In genomic region chr12:109052415-109053323, GRCh38 we compare ENCODE assay signal across 8 cellular contexts. TPM values are rescaled to one million over a fixed set of nuclear protein-coding genes. Genes with fewer than 3 reads are reported as not detected.
DNase-seq lines count a peak whose midpoint lies in the region; ATAC-seq and TF ChIP-seq lines count a peak whose summit lies in the region.

A gene with protein sequence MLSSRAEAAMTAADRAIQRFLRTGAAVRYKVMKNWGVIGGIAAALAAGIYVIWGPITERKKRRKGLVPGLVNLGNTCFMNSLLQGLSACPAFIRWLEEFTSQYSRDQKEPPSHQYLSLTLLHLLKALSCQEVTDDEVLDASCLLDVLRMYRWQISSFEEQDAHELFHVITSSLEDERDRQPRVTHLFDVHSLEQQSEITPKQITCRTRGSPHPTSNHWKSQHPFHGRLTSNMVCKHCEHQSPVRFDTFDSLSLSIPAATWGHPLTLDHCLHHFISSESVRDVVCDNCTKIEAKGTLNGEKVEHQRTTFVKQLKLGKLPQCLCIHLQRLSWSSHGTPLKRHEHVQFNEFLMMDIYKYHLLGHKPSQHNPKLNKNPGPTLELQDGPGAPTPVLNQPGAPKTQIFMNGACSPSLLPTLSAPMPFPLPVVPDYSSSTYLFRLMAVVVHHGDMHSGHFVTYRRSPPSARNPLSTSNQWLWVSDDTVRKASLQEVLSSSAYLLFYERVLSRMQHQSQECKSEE (plus strand): TSS chr12:109052576. CDS start chr12:109052679, 103 bp downstream.

- H3K36me3 ChIP-seq in GM23248 (ENCODE audit: low read depth) (no peaks in the 10 kb centered on the region), Karpas-422 (ENCODE audit: insufficient read depth, low read length) (no peaks in the 10 kb centered on the region)

- peak within 1 kb of the TSS; percentile 97 for H3K4me3 Mint-ChIP-seq in nephron progenitor cell

- peaks cover 12% of the 10 kb centered on the region; the same call in 1 of the 2 replicates for H3K4me1 ChIP-seq in GM23248 (ENCODE audit: insufficient read depth)
- peaks cover 14% of the 10 kb centered on the region for H3K4me1 ChIP-seq in Karpas-422 (ENCODE audit: low read length)

- H3K9me3 ChIP-seq in GM23248 (ENCODE audit: low read depth): no peaks in the 10 kb centered on the region
- no peaks in the 10 kb centered on the region for H3K9me3 ChIP-seq in Karpas-422 (ENCODE audit: low read length)

- H3K79me2 ChIP-seq in GM23248 (ENCODE audit: insufficient read depth) (peaks cover 22% of the 10 kb centered on the region), Karpas-422 (ENCODE audit: low read length) (peaks cover 23% of the 10 kb centered on the region)

- H3K27ac Mint-ChIP-seq in nephron progenitor cell: peak within 1 kb of the TSS; percentile 94

- H3F3A ChIP-seq in GM23248 (ENCODE audit: insufficient read depth): no peaks in the 10 kb centered on the region

- H4K20me1 ChIP-seq in GM23248 (ENCODE audit: insufficient read depth): no peaks in the 10 kb centered on the region
- no peaks in the 10 kb centered on the region for H4K20me1 ChIP-seq in Karpas-422 (ENCODE audit: insufficient read depth, low read depth, low read length)

- no peak for TF ChIP-seq CTCF in nephron progenitor cell (IDR thresholded peaks at IDR 0.05)

- H3K9me3 Mint-ChIP-seq in nephron progenitor cell: no peaks in the 10 kb centered on the region

- H3K4me3 ChIP-seq in GM23248 (peak within 1 kb of the TSS; percentile 92), Karpas-422 (ENCODE audit: low read length) (peak within 1 kb of the TSS; percentile 76)

- H2AFZ ChIP-seq in GM23248 (peak within 1 kb of the TSS; percentile 100), Karpas-422 (ENCODE audit: low read length) (peak within 1 kb of the TSS; percentile 94)

- H3K9ac ChIP-seq in GM23248 (peak within 1 kb of the TSS; percentile 88), Karpas-422 (ENCODE audit: low read length) (peak within 1 kb of the TSS; percentile 85)

- H3K27me3 Mint-ChIP-seq in nephron progenitor cell (ENCODE audit: low read depth, poor library complexity): peaks cover 7% of the 10 kb centered on the region

- ATAC-seq in stimulated activated naive CD8-positive, alpha-beta T cell treated with anti-CD3 and anti-CD28 coated beads, Interleukin-15, Interleukin-2, amounts not matched to agents 100 U/mL and 50 U/mL, for 24 hours: peak; percentile 85

- 1% methylated on average over 45 to 60 of the region's 61 CpGs for WGBS in GM23248 (ENCODE audit: low coverage in 1 of 2, low lambda C conversion rate in 2 of 2, missing lambda C conversion rate in 2 of 2), 2 experiments

- H3K4me1 Mint-ChIP-seq in nephron progenitor cell: peaks cover 24% of the 10 kb centered on the region

- H3K36me3 Mint-ChIP-seq in nephron progenitor cell (ENCODE audit: low read depth): peaks cover 9% of the 10 kb centered on the region

- DNase-seq in EH (ENCODE audit: low read depth) (peak; percentile 80), GM23248 (peak; percentile 89), Karpas-422 (peak; percentile 96), RPMI8226 (peak; percentile 92), fibroblast of the conjunctiva (ENCODE audit: low read depth) (peak; percentile 63), nephron progenitor cell (peak; percentile 91)
- peak; percentile 75 for DNase-seq in activated effector memory CD4-positive, alpha-beta T cell treated with Interleukin-2 at 50 U/mL for 16 hours
- DNase-seq in stimulated activated naive CD8-positive, alpha-beta T cell treated with anti-CD3 and anti-CD28 coated beads, Interleukin-15, Interleukin-2, amounts not matched to agents 100 U/mL and 50 U/mL, for 24 hours: peak; percentile 88

- H3K27me3 ChIP-seq in GM23248 (replicated peaks; ENCODE audit: insufficient read depth): no peaks in the 10 kb centered on the region
- no peaks in the 10 kb centered on the region for H3K27me3 ChIP-seq in Karpas-422 (ENCODE audit: low read length)

- in situ Hi-C loops in GM23248 (cut with MboI): no loop called here

- H3K27ac ChIP-seq in GM23248: no peak within 1 kb of the TSS
- H3K27ac ChIP-seq in Karpas-422 (ENCODE audit: low read length): peak within 1 kb of the TSS; percentile 47

- H3K9me2 ChIP-seq in GM23248 (ENCODE audit: insufficient read depth) (no peaks in the 10 kb centered on the region), Karpas-422 (replicated peaks; ENCODE audit: insufficient read depth, low read length) (no peaks in the 10 kb centered on the region)

- peak within 1 kb of the TSS; percentile 92 for H3K4me2 ChIP-seq in GM23248 (ENCODE audit: unreplicated experiment)
- H3K4me2 ChIP-seq in Karpas-422 (ENCODE audit: low read depth, low read length, poor library complexity, severe bottlenecking): peak within 1 kb of the TSS; percentile 94

RNA-seq across cellular contexts. Expression of the gene that starts here (rescaled TPM):
- 7.5 and 8.5 TPM in 2 replicates for total RNA-seq in GM23248 (2014; rRNA removed; shearing (Covaris generic))
- 6.5 and 7.0 TPM in 2 replicates for polyA plus RNA-seq in GM23248 (2016; fragmentation: Nextera tagmentation; extraction: Ambion mirVana)
- 19.3 and 23.7 TPM in 2 replicates for total RNA-seq in Karpas-422 (2014; rRNA removed; shearing (Covaris generic); ENCODE audit: low replicate concordance)
